ENCODE assay signal across 11 cellular contexts in the genomic region with DNA sequence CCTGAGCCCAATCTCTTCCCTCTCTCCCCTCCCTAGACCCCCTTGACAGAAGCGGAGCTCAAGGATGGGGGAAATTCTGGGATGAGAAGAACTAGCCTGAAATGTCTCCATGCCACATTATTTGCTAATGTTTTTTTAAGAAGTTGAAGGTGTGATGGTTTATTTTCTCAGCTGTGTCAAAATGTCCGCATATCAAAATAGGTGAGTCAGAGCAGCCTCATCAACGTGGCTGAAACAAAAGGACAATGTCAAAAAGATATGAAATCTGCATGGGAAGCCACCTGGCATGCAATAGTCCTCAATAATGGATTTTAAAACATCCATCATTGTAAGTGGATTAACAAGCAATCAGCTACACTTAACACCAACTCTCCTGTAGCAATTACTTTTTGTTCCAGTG.
"Had no signal": no experiment of that assay in that cellular context is flagged by ENCODE, and none has a peak within 500 bp of the region (broad histone marks: within the 10 kb centered on the region; RNA-seq: fewer than 3 reads in every experiment).

No MANE protein-coding gene starts in this region.

- DNase-seq: activated B cell treated with CpG ODN at 0.5 μM for 24 hours; activated CD4-positive, alpha-beta T cell treated with anti-CD3 and anti-CD28 coated beads, Interleukin-2, amount 10 ng/mL, durations not matched to agents 24 days and 14 days; activated naive CD4-positive, alpha-beta T cell treated with Interleukin-2 at 50 U/mL for 16 hours; activated naive CD8-positive, alpha-beta T cell treated with anti-CD3 and anti-CD28 coated beads, Interleukin-2, amount 50 U/mL, for 24 hours; effector memory CD8-positive, alpha-beta T cell; erythroblast; left ventricle myocardium inferior; nephron progenitor cell; stimulated activated CD4-positive, alpha-beta T cell treated with anti-CD3 and anti-CD28 coated beads, Interleukin-12 subunit alpha, Interleukin-12 subunit beta, amount 100 ng/mL, for 4 hours; stimulated activated naive CD4-positive, alpha-beta T cell treated with Interleukin-2 at 50 U/mL for 16 hours had no signal

- H3K27ac ChIP-seq: left ventricle myocardium inferior had no signal

- H3K9me3 ChIP-seq: left ventricle myocardium inferior had no signal

- H3K4me3 ChIP-seq: left ventricle myocardium inferior had no signal

- H3K36me3 ChIP-seq: left ventricle myocardium inferior had no signal

- H3K4me1 ChIP-seq: left ventricle myocardium inferior had no signal

- ATAC-seq: effector memory CD8-positive, alpha-beta T cell; sciatic nerve had no signal
